1 cellular context compared by ENCODE assay signal in genomic region chr19:2334426-2334825, GRCh38.
TF ChIP-seq lines count a peak whose summit lies in the region.

No MANE protein-coding gene starts in this region.

TF ChIP-seq in H1, 55 proteins besides CTCF, POLR2A, EP300 and RAD21:
- TF ChIP-seq BRCA1 (IDR thresholded peaks at IDR 0.05; ENCODE audit: low read depth, low read length), result no peak
- TF ChIP-seq TBP (IDR thresholded peaks at IDR 0.05; ENCODE audit: low read depth, low read length), result no peak
- TF ChIP-seq JUN (IDR thresholded peaks at IDR 0.05; ENCODE audit: low read depth, low read length), result no peak
- TF ChIP-seq SP2 (IDR thresholded peaks at IDR 0.05; ENCODE audit: low read length), result no peak
- TF ChIP-seq JUND (IDR thresholded peaks at IDR 0.05; ENCODE audit: low read length), result no peak
- TF ChIP-seq MAX (IDR thresholded peaks at IDR 0.05), result no peak
- no peak for TF ChIP-seq E2F6 (IDR thresholded peaks at IDR 0.05)
- no peak for TF ChIP-seq USF2 (IDR thresholded peaks at IDR 0.05; ENCODE audit: low read length)
- TF ChIP-seq KDM5A (IDR thresholded peaks at IDR 0.05; ENCODE audit: low read length), result no peak
- no peak for TF ChIP-seq FOSL1 (IDR thresholded peaks at IDR 0.05; ENCODE audit: insufficient read depth, low read depth, low read length)
